28 cellular contexts compared by ENCODE assay signal in the genomic region with DNA sequence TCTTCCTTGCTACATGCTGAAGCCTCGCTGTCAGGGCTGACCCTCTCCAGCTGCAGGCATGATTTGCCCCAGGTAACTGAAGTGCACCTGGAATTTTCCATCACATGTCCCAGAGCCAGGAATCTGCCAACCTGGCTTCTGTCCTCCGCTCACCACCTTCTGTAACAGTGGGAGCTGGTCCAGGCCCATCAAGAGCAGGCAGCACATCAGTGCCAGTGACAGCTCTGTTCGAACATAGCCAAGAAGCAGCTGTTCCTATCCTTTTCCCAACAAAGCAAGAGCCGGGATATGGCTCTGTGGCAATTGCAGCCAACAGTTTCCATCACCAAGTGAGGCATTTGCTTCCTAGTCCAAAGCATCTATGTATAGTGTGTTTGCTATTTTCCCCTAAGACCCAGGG. TPM values are rescaled to one million over a fixed set of nuclear protein-coding genes. Genes with fewer than 3 reads are reported as not detected.
"Had no signal": no experiment of that assay in that cellular context is flagged by ENCODE, and none has a peak within 500 bp of the region (broad histone marks: within the 10 kb centered on the region; RNA-seq: fewer than 3 reads in every experiment).

No MANE protein-coding gene starts in this region.

- FAIRE-seq: astrocyte, endometrium had no signal

- H3K27me3 ChIP-seq: colonic mucosa, esophagus squamous epithelium, neutrophil, ovary, vagina had no signal

- H3K9me3 ChIP-seq: colonic mucosa, esophagus squamous epithelium, neutrophil, ovary, vagina had no signal

- H3K4me3 ChIP-seq: colonic mucosa, esophagus squamous epithelium, ovary, vagina had no signal

- ATAC-seq: stimulated activated naive CD8-positive, alpha-beta T cell treated with anti-CD3 and anti-CD28 coated beads, Interleukin-15, Interleukin-2, amounts not matched to agents 100 U/mL and 50 U/mL, for 24 hours; WTC11 had no signal

- H3K4me1 ChIP-seq: colonic mucosa, vagina had no signal

- DNase-seq: activated CD4-positive, alpha-beta memory T cell treated with anti-CD3 and anti-CD28 coated beads, Interleukin-2, amount 10 ng/mL, durations not matched to agents 7 days and 5 days; activated CD4-positive, alpha-beta T cell treated with anti-CD3 and anti-CD28 coated beads for 1 hour; activated CD4-positive, alpha-beta T cell treated with anti-CD3 and anti-CD28 coated beads, Interleukin-2, amount 10 ng/mL, durations not matched to agents 7 days and 5 days; activated CD8-positive, alpha-beta memory T cell treated with anti-CD3 and anti-CD28 coated beads, Interleukin-2, amount 50 U/mL, for 48 hours; activated gamma-delta T cell; activated naive CD4-positive, alpha-beta T cell treated with anti-CD3 and anti-CD28 coated beads, Interleukin-2, amount 10 ng/mL, durations not matched to agents 7 days and 5 days; activated naive CD8-positive, alpha-beta T cell treated with anti-CD3 and anti-CD28 coated beads, Interleukin-2, amount 10 ng/mL, durations not matched to agents 7 days and 5 days; activated T-cell treated with anti-CD3 and anti-CD28 coated beads, Interleukin-2, amount 50 U/mL, for 24 hours; colonic mucosa; effector CD8-positive, alpha-beta T cell; esophagus squamous epithelium; foreskin melanocyte; mammary epithelial cell; naive B cell; nephron progenitor cell; ovary; right cardiac atrium; stimulated activated CD4-positive, alpha-beta T cell treated with anti-CD3 and anti-CD28 coated beads, Interleukin-2, amount 100 ng/mL, for 48 hours; stimulated activated naive CD8-positive, alpha-beta T cell treated with anti-CD3 and anti-CD28 coated beads, Interleukin-15, Interleukin-2, amounts not matched to agents 100 U/mL and 50 U/mL, for 24 hours; T-helper 2 cell had no signal

- H3K36me3 ChIP-seq: colonic mucosa, esophagus squamous epithelium, neutrophil, ovary, vagina had no signal

- H3K27ac ChIP-seq: colonic mucosa, epithelial cell of prostate, esophagus squamous epithelium, neutrophil, ovary, vagina had no signal

RNA-seq across cellular contexts. Expression of gene KANK4, which starts 42.2 kb away (rescaled TPM):
- total RNA-seq: activated CD4-positive, alpha-beta memory T cell treated with anti-CD3 and anti-CD28 coated beads, Interleukin-2, amount 10 ng/mL, durations not matched to agents 7 days and 5 days; activated CD4-positive, alpha-beta T cell treated with anti-CD3 and anti-CD28 coated beads, Interleukin-2, amount 10 ng/mL, durations not matched to agents 7 days and 5 days; activated naive CD8-positive, alpha-beta T cell treated with anti-CD3 and anti-CD28 coated beads, Interleukin-2, amount 10 ng/mL, durations not matched to agents 7 days and 5 days; dermis microvascular lymphatic vessel endothelial cell; pulmonary artery endothelial cell had no signal
